18 cellular contexts compared by ENCODE assay signal in genomic region chr22:40519948-40520331, GRCh38.
DNase-seq lines count a peak whose midpoint lies in the region; ATAC-seq and TF ChIP-seq lines count a peak whose summit lies in the region.
"Had no signal": no experiment of that assay in that cellular context is flagged by ENCODE, and none has a peak within 500 bp of the region (broad histone marks: within the 10 kb centered on the region; RNA-seq: fewer than 3 reads in every experiment).

No MANE protein-coding gene starts in this region.

- peak overlapping the region; percentile 15 for H3K4me3 Mint-ChIP-seq in activated CD8-positive, alpha-beta T cell treated with anti-CD3 and anti-CD28 coated beads for 36 hours
- no peak overlapping the region for H3K4me3 Mint-ChIP-seq in activated CD8-positive, alpha-beta T cell treated with anti-CD3 and anti-CD28 coated beads, Interleukin-2, amount 10 ng/mL, durations not matched to agents 7 days and 5 days
- no peak overlapping the region for H3K4me3 Mint-ChIP-seq in natural killer cell
- H3K4me3 Mint-ChIP-seq: neural progenitor cell had no signal

- no peak for TF ChIP-seq CTCF in activated CD8-positive, alpha-beta T cell treated with anti-CD3 and anti-CD28 coated beads for 36 hours (IDR thresholded peaks at IDR 0.05)
- TF ChIP-seq CTCF in OCI-LY3 (IDR thresholded peaks at IDR 0.05; ENCODE audit: low read depth, low read length): no peak
- no peak for TF ChIP-seq CTCF in colonic mucosa (IDR thresholded peaks at IDR 0.05)
- TF ChIP-seq CTCF in natural killer cell (IDR thresholded peaks at IDR 0.05): no peak

- intact Hi-C loops in activated CD8-positive, alpha-beta T cell treated with anti-CD3 and anti-CD28 coated beads for 36 hours (cut with micrococcal nuclease): loop anchor here (10.0 kb wide), 1 partner anchor 55 kb away; no protein-coding TSS in a partner anchor
- intact Hi-C loops in colonic mucosa (cut with DNase I): no loop called here
- intact Hi-C loops in natural killer cell (cut with micrococcal nuclease): no loop called here

- H3K27me3 ChIP-seq in OCI-LY3 (ENCODE audit: low read depth, low read length): no peaks in the 10 kb centered on the region
- H3K27me3 ChIP-seq in colonic mucosa: no peaks in the 10 kb centered on the region
- H3K27me3 ChIP-seq: neural progenitor cell had no signal

- peak overlapping the region; percentile 81 for H3K27ac Mint-ChIP-seq in activated CD8-positive, alpha-beta T cell treated with anti-CD3 and anti-CD28 coated beads for 36 hours
- H3K27ac Mint-ChIP-seq in activated CD8-positive, alpha-beta T cell treated with anti-CD3 and anti-CD28 coated beads, Interleukin-2, amount 10 ng/mL, durations not matched to agents 7 days and 5 days: no peak overlapping the region
- H3K27ac Mint-ChIP-seq in natural killer cell: peak overlapping the region; percentile 15 to 36

- CTCF ChIA-PET in activated CD8-positive, alpha-beta T cell treated with anti-CD3 and anti-CD28 coated beads for 36 hours (lab: Charles Lee): interaction anchor here (1.3 to 4.5 kb wide), 4 partner anchors 11 to 126 kb away, joined by 3 to 19 read pairs (median 12); no protein-coding TSS in a partner anchor
- CTCF ChIA-PET in activated CD8-positive, alpha-beta T cell treated with anti-CD3 and anti-CD28 coated beads, Interleukin-2, amount 10 ng/mL, durations not matched to agents 7 days and 5 days (lab: Charles Lee): interaction anchor here (2.6 to 2.9 kb wide), 2 partner anchors 13 to 126 kb away, joined by 10 to 27 read pairs; no protein-coding TSS in a partner anchor

- no peaks in the 10 kb centered on the region for H3K27me3 Mint-ChIP-seq in activated CD8-positive, alpha-beta T cell treated with anti-CD3 and anti-CD28 coated beads for 36 hours
- no peaks in the 10 kb centered on the region for H3K27me3 Mint-ChIP-seq in activated CD8-positive, alpha-beta T cell treated with anti-CD3 and anti-CD28 coated beads, Interleukin-2, amount 10 ng/mL, durations not matched to agents 7 days and 5 days (ENCODE audit: low read depth)
- no peaks in the 10 kb centered on the region for H3K27me3 Mint-ChIP-seq in natural killer cell (ENCODE audit: low read depth in 2 of 2)
- H3K27me3 Mint-ChIP-seq: IgD-negative memory B cell had no signal

- no peaks in the 10 kb centered on the region for H3K9me3 Mint-ChIP-seq in activated CD8-positive, alpha-beta T cell treated with anti-CD3 and anti-CD28 coated beads for 36 hours
- H3K9me3 Mint-ChIP-seq in activated CD8-positive, alpha-beta T cell treated with anti-CD3 and anti-CD28 coated beads, Interleukin-2, amount 10 ng/mL, durations not matched to agents 7 days and 5 days (ENCODE audit: insufficient read depth): no peaks in the 10 kb centered on the region
- H3K9me3 Mint-ChIP-seq in natural killer cell: no peaks in the 10 kb centered on the region
- H3K9me3 Mint-ChIP-seq: IgD-negative memory B cell; T-helper 2 cell treated with Interferon-gamma antibody and Interleukin-4, amounts not matched to agents 5 μg/mL and 100 μg/mL, for 36 hours had no signal

- no peak overlapping the region for H3K9ac ChIP-seq in OCI-LY3 (ENCODE audit: low read length)
- no peak overlapping the region for H3K9ac ChIP-seq in colonic mucosa (ENCODE audit: low read depth in 2 of 2, low read length in 2 of 2)
- H3K9ac ChIP-seq: neural progenitor cell had no signal

- H3K4me2 ChIP-seq in OCI-LY3 (ENCODE audit: low read length): peak overlapping the region; percentile 77
- H3K4me2 ChIP-seq: neural progenitor cell had no signal

- H3K27ac ChIP-seq in OCI-LY3 (ENCODE audit: low read length): peak overlapping the region; percentile 18; the same call in 1 of the 2 replicates
- H3K27ac ChIP-seq in colonic mucosa: peak overlapping the region; percentile 71
- H3K27ac ChIP-seq: C4-2B, neural progenitor cell, prostate gland had no signal

- H4K20me1 ChIP-seq in OCI-LY3 (ENCODE audit: insufficient read depth, low read length): no peaks in the 10 kb centered on the region

- H3K79me2 ChIP-seq in OCI-LY3 (ENCODE audit: low read length): peaks cover 51% of the 10 kb centered on the region

- peaks cover 16% of the 10 kb centered on the region for H3K36me3 Mint-ChIP-seq in activated CD8-positive, alpha-beta T cell treated with anti-CD3 and anti-CD28 coated beads for 36 hours (ENCODE audit: low read depth)
- peaks cover 18% of the 10 kb centered on the region for H3K36me3 Mint-ChIP-seq in activated CD8-positive, alpha-beta T cell treated with anti-CD3 and anti-CD28 coated beads, Interleukin-2, amount 10 ng/mL, durations not matched to agents 7 days and 5 days (ENCODE audit: low read depth)
- no peaks in the 10 kb centered on the region for H3K36me3 Mint-ChIP-seq in natural killer cell

- peaks cover 37% of the 10 kb centered on the region for H3K4me1 Mint-ChIP-seq in activated CD8-positive, alpha-beta T cell treated with anti-CD3 and anti-CD28 coated beads for 36 hours (ENCODE audit: low read depth)
- peaks cover 27% of the 10 kb centered on the region for H3K4me1 Mint-ChIP-seq in activated CD8-positive, alpha-beta T cell treated with anti-CD3 and anti-CD28 coated beads, Interleukin-2, amount 10 ng/mL, durations not matched to agents 7 days and 5 days (ENCODE audit: low read depth)
- peaks cover 9 to 27% of the 10 kb centered on the region in 2 donors for H3K4me1 Mint-ChIP-seq in natural killer cell
- H3K4me1 Mint-ChIP-seq: neural progenitor cell had no signal

- POLR2A ChIA-PET in activated CD8-positive, alpha-beta T cell treated with anti-CD3 and anti-CD28 coated beads for 36 hours (lab: Charles Lee): interaction anchor here (0.6 kb wide), 1 partner anchor 12 kb away, joined by 3 read pairs; no protein-coding TSS in a partner anchor
- POLR2A ChIA-PET in activated CD8-positive, alpha-beta T cell treated with anti-CD3 and anti-CD28 coated beads, Interleukin-2, amount 10 ng/mL, durations not matched to agents 7 days and 5 days (lab: Charles Lee): interaction anchor here (1.1 to 1.5 kb wide), 2 partner anchors 8 to 118 kb away, joined by 3 read pairs; no protein-coding TSS in a partner anchor

- peaks cover 5% of the 10 kb centered on the region; the same call in 1 of the 2 replicates for H3K9me3 ChIP-seq in OCI-LY3 (ENCODE audit: insufficient read depth, low read length)
- no peaks in the 10 kb centered on the region for H3K9me3 ChIP-seq in colonic mucosa
- H3K9me3 ChIP-seq: prostate gland had no signal

- no peak overlapping the region for H2AFZ ChIP-seq in OCI-LY3 (ENCODE audit: low read depth, low read length)
- H2AFZ ChIP-seq: neural progenitor cell had no signal

- H3K36me3 ChIP-seq in OCI-LY3 (replicated peaks; ENCODE audit: low read depth, low read length) (peaks cover 28% of the 10 kb centered on the region), colonic mucosa (no peaks in the 10 kb centered on the region)
- H3K36me3 ChIP-seq: neural progenitor cell, prostate gland had no signal

- H3K4me3 ChIP-seq in OCI-LY3 (ENCODE audit: low read length) (0 out of 2 replicates have a peak overlapping the region, but pooled peaks have one; percentile 53), colonic mucosa (no peak overlapping the region)
- H3K4me3 ChIP-seq: neural progenitor cell, prostate gland, skin epidermis had no signal

- no peak for DNase-seq in activated CD8-positive, alpha-beta T cell treated with anti-CD3 and anti-CD28 coated beads for 36 hours
- DNase-seq in activated CD8-positive, alpha-beta T cell treated with anti-CD3 and anti-CD28 coated beads, Interleukin-2, amount 10 ng/mL, durations not matched to agents 7 days and 5 days: no peak
- DNase-seq in colonic mucosa (no peak), natural killer cell (no peak), DMS153 treated with DMSO at 0.1 percent for 48 hours (lab: John Stamatoyannopoulos, UW; ENCODE audit: unreplicated experiment) (no peak)
- DNase-seq in stimulated activated CD4-positive, alpha-beta T cell treated with anti-CD3 and anti-CD28 coated beads, Interleukin-4, amount 100 ng/mL, for 24 hours: no peak
- DNase-seq: activated CD8-positive, alpha-beta memory T cell treated with anti-CD3 and anti-CD28 coated beads, Interleukin-2, amount 50 U/mL, for 4 hours; mesendoderm; NCI-H1694 treated with DMSO at 0.1 percent for 48 hours; stimulated activated CD4-positive, alpha-beta T cell treated with anti-CD3 and anti-CD28 coated beads, Interleukin-4, amount 100 ng/mL, for 4 hours had no signal

- peaks cover 53% of the 10 kb centered on the region for H3K4me1 ChIP-seq in OCI-LY3 (ENCODE audit: low read length)
- peaks cover 4% of the 10 kb centered on the region for H3K4me1 ChIP-seq in colonic mucosa
- H3K4me1 ChIP-seq: neural progenitor cell, prostate gland had no signal

- peak; percentile 6 for ATAC-seq in activated CD8-positive, alpha-beta T cell treated with anti-CD3 and anti-CD28 coated beads for 36 hours
- no peak for ATAC-seq in activated CD8-positive, alpha-beta T cell treated with anti-CD3 and anti-CD28 coated beads, Interleukin-2, amount 10 ng/mL, durations not matched to agents 7 days and 5 days
- ATAC-seq in natural killer cell (no peak), GM18873 (IDR thresholded peaks at IDR 0.05; ENCODE audit: low FRiP score, unreplicated experiment) (no peak)
